ENCODE assay signal across 31 cellular contexts in the genomic region with DNA sequence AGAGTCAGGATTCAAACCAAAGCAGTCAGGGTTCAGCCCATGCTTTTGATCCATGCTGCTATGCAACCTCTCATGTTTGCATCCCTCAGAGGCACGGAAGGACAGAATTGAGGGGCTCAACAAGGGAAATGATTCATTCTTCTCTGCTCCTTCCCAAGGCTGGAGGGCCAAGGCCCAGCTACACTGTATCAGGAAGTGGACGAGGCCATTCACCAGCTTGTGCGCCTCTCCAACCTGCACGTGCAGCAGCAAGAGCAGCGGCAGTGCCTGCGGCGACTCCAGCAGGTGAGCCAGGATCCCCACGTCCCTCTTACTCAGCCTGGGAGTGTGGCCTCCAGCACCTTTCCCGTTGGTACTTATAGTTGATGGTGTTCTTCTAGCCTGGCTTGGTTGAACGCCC. TPM values are rescaled to one million over a fixed set of nuclear protein-coding genes. Genes with fewer than 3 reads are reported as not detected.
"Had no signal": no experiment of that assay in that cellular context is flagged by ENCODE, and none has a peak within 500 bp of the region (broad histone marks: within the 10 kb centered on the region; RNA-seq: fewer than 3 reads in every experiment).

No MANE protein-coding gene starts in this region.

- DNase-seq: stimulated activated CD4-positive, alpha-beta T cell treated with anti-CD3 and anti-CD28 coated beads, Interleukin-2, amount 100 ng/mL, for 48 hours; stimulated activated CD4-positive, alpha-beta T cell treated with anti-CD3 and anti-CD28 coated beads, Interleukin-4, amount 100 ng/mL, for 1 hour; stimulated activated CD4-positive, alpha-beta T cell treated with anti-CD3 and anti-CD28 coated beads, Interleukin-4, amount 100 ng/mL, for 24 hours; stimulated activated CD4-positive, alpha-beta T cell treated with anti-CD3 and anti-CD28 coated beads, Interleukin-4, amount 100 ng/mL, for 4 hours; stimulated activated CD8-positive, alpha-beta memory T cell treated with anti-CD3 and anti-CD28 coated beads, Interleukin-4, amount 100 ng/mL, for 48 hours; stimulated activated naive B cell treated with anti-CD40 and anti-IgM and Interleukin-4, amounts not matched to agents 10 μg/mL and 1 μg/mL and 100 μg/mL, for 72 hours; stimulated activated naive CD4-positive, alpha-beta T cell; stimulated activated naive CD4-positive, alpha-beta T cell treated with Interleukin-2 at 50 U/mL for 16 hours; stimulated activated naive CD8-positive, alpha-beta T cell treated with anti-CD3 and anti-CD28 coated beads, Interleukin-15, amount 100 ng/mL, for 72 hours; stimulated activated naive CD8-positive, alpha-beta T cell treated with anti-CD3 and anti-CD28 coated beads, Interleukin-15, Interleukin-2, amounts not matched to agents 100 U/mL and 50 U/mL, for 24 hours; stomach; substantia nigra; testis; thyroid gland; tibial artery; transverse colon; trophoblast cell; upper lobe of right lung; uterus had no signal

- H3K4me1 ChIP-seq: suprapubic skin, testis, tibial artery, transverse colon, upper lobe of left lung, upper lobe of right lung, uterus had no signal

- ATAC-seq: stimulated activated effector memory CD8-positive, alpha-beta T cell treated with anti-CD3 and anti-CD28 coated beads, Interleukin-12 subunit alpha, Interleukin-12 subunit beta, amount 100 ng/mL, for 72 hours; stimulated activated memory B cell treated with anti-CD40 and anti-IgM and Interleukin-4, amounts not matched to agents 10 μg/mL and 1 μg/mL and 100 μg/mL, for 72 hours; stimulated activated naive B cell treated with anti-CD40 and anti-IgM and Interleukin-4, amounts not matched to agents 10 μg/mL and 1 μg/mL and 100 μg/mL, for 72 hours; stimulated activated naive CD8-positive, alpha-beta T cell treated with anti-CD3 and anti-CD28 coated beads, Interleukin-15, amount 100 ng/mL, for 72 hours; stimulated activated naive CD8-positive, alpha-beta T cell treated with anti-CD3 and anti-CD28 coated beads, Interleukin-15, Interleukin-2, amounts not matched to agents 100 U/mL and 50 U/mL, for 24 hours; upper lobe of right lung had no signal

- H3K27ac ChIP-seq: stomach, suprapubic skin, testis, thoracic aorta, thyroid gland, tibial artery, transverse colon, upper lobe of left lung, upper lobe of right lung, uterus, vagina had no signal

- H3K4me3 ChIP-seq: stomach, suprapubic skin, testis, thoracic aorta, thyroid gland, tibial artery, tibial nerve, transverse colon, upper lobe of left lung, upper lobe of right lung, uterus, vagina had no signal

- H3K9me3 ChIP-seq: stomach, suprapubic skin, testis, thoracic aorta, thyroid gland, tibial artery, tibial nerve, transverse colon, upper lobe of left lung, upper lobe of right lung, uterus, vagina had no signal

- H3K36me3 ChIP-seq: uterus had no signal

- H3K27me3 ChIP-seq: stomach, suprapubic skin, testis, thyroid gland, tibial artery, tibial nerve, transverse colon, upper lobe of left lung, upper lobe of right lung, uterus, vagina had no signal

RNA-seq across cellular contexts. Expression of gene RNASE8, which starts 21.1 kb away (rescaled TPM):
- total RNA-seq: stomach, subcutaneous adipose tissue, suprapubic skin, temporal lobe, testis, thoracic aorta, thyroid gland, tibial nerve, transverse colon, upper lobe of left lung, upper lobe of right lung, ureter, urinary bladder, uterus, vagina had no signal
- polyA plus RNA-seq: stomach, thymus, urinary bladder had no signal

RNA-seq across cellular contexts. Expression of gene TMEM253, which starts 22.1 kb away (rescaled TPM):
- total RNA-seq: temporal lobe, thoracic aorta, vagina had no signal

RNA-seq across cellular contexts. Expression of gene RNASE7, which starts 36.6 kb away (rescaled TPM):
- total RNA-seq: subcutaneous adipose tissue, temporal lobe, thyroid gland, tibial nerve, upper lobe of left lung, upper lobe of right lung, urinary bladder, uterus had no signal
